1 cellular context compared by ENCODE assay signal in genomic region chr1:93453911-93454310, GRCh38.
TF ChIP-seq lines count a peak whose summit lies in the region.

No MANE protein-coding gene starts in this region.

TF ChIP-seq in neural cell, 6 proteins besides CTCF, POLR2A, EP300 and RAD21 (continued from another document):
- TF ChIP-seq TAF1 (IDR thresholded peaks at IDR 0.05; ENCODE audit: low read depth) (no peak), EZH2 (IDR thresholded peaks at IDR 0.05; ENCODE audit: borderline replicate concordance, insufficient read depth, low read length, poor library complexity, severe bottlenecking) (no peak), MXI1 (conservative IDR thresholded peaks at IDR 0.05; ENCODE audit: poor library complexity, severe bottlenecking) (no peak)
